In the genomic region with DNA sequence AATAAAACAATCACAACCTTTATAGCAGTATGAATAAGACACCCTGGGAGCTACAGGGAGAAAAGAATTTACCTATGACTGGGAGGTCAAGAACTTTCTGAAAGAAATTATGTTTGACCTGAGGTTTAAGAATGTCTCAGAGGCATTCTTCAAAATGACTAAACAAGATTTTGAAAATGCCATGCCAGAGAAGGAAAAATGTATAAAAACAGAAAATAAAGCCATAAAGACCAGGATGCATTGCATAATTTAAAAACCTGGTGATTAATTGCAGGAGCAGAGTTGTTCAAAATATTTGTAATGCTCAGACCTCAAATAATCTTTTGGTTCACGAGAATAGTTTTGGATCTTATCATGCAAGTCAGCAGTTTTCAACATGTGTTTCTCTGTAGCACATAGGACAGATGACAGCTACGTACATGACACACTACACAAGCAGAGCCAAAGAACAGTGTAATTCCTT, we compare ENCODE assay signal across 1 cellular context.
TF ChIP-seq lines count a peak whose summit lies in the region.

No MANE protein-coding gene starts in this region.

TF ChIP-seq in GM23338, 12 proteins besides CTCF, POLR2A, EP300 and RAD21 (continued from another document):
- TF ChIP-seq, protein P1, sequence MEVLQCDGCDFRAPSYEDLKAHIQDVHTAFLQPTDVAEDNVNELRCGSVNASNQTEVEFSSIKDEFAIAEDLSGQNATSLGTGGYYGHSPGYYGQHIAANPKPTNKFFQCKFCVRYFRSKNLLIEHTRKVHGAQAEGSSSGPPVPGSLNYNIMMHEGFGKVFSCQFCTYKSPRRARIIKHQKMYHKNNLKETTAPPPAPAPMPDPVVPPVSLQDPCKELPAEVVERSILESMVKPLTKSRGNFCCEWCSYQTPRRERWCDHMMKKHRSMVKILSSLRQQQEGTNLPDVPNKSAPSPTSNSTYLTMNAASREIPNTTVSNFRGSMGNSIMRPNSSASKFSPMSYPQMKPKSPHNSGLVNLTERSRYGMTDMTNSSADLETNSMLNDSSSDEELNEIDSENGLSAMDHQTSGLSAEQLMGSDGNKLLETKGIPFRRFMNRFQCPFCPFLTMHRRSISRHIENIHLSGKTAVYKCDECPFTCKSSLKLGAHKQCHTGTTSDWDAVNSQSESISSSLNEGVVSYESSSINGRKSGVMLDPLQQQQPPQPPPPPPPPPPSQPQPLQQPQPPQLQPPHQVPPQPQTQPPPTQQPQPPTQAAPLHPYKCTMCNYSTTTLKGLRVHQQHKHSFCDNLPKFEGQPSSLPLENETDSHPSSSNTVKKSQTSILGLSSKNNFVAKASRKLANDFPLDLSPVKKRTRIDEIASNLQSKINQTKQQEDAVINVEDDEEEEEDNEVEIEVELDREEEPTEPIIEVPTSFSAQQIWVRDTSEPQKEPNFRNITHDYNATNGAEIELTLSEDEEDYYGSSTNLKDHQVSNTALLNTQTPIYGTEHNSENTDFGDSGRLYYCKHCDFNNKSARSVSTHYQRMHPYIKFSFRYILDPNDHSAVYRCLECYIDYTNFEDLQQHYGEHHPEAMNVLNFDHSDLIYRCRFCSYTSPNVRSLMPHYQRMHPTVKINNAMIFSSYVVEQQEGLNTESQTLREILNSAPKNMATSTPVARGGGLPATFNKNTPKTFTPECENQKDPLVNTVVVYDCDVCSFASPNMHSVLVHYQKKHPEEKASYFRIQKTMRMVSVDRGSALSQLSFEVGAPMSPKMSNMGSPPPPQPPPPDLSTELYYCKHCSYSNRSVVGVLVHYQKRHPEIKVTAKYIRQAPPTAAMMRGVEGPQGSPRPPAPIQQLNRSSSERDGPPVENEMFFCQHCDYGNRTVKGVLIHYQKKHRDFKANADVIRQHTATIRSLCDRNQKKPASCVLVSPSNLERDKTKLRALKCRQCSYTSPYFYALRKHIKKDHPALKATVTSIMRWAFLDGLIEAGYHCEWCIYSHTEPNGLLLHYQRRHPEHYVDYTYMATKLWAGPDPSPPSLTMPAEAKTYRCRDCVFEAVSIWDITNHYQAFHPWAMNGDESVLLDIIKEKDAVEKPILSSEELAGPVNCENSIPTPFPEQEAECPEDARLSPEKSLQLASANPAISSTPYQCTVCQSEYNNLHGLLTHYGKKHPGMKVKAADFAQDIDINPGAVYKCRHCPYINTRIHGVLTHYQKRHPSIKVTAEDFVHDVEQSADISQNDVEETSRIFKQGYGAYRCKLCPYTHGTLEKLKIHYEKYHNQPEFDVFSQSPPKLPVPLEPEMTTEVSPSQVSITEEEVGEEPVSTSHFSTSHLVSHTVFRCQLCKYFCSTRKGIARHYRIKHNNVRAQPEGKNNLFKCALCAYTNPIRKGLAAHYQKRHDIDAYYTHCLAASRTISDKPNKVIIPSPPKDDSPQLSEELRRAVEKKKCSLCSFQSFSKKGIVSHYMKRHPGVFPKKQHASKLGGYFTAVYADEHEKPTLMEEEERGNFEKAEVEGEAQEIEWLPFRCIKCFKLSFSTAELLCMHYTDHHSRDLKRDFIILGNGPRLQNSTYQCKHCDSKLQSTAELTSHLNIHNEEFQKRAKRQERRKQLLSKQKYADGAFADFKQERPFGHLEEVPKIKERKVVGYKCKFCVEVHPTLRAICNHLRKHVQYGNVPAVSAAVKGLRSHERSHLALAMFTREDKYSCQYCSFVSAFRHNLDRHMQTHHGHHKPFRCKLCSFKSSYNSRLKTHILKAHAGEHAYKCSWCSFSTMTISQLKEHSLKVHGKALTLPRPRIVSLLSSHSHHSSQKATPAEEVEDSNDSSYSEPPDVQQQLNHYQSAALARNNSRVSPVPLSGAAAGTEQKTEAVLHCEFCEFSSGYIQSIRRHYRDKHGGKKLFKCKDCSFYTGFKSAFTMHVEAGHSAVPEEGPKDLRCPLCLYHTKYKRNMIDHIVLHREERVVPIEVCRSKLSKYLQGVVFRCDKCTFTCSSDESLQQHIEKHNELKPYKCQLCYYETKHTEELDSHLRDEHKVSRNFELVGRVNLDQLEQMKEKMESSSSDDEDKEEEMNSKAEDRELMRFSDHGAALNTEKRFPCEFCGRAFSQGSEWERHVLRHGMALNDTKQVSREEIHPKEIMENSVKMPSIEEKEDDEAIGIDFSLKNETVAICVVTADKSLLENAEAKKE (CRISPR knock-in tag; IDR thresholded peaks at IDR 0.05): no peak
- TF ChIP-seq, protein P2, sequence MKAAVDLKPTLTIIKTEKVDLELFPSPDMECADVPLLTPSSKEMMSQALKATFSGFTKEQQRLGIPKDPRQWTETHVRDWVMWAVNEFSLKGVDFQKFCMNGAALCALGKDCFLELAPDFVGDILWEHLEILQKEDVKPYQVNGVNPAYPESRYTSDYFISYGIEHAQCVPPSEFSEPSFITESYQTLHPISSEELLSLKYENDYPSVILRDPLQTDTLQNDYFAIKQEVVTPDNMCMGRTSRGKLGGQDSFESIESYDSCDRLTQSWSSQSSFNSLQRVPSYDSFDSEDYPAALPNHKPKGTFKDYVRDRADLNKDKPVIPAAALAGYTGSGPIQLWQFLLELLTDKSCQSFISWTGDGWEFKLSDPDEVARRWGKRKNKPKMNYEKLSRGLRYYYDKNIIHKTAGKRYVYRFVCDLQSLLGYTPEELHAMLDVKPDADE (IDR thresholded peaks at IDR 0.05): no peak
- TF ChIP-seq NANOG (IDR thresholded peaks at IDR 0.05; ENCODE audit: borderline replicate concordance): no peak
- no peak for TF ChIP-seq POLR2AphosphoS5 (IDR thresholded peaks at IDR 0.05; ENCODE audit: low read depth)
- no peak for TF ChIP-seq REST (IDR thresholded peaks at IDR 0.05; ENCODE audit: unreplicated experiment)
- TF ChIP-seq ZNF331 (CRISPR knock-in tag; IDR thresholded peaks at IDR 0.05; ENCODE audit: low read depth): no peak
- TF ChIP-seq CREB1 (CRISPR knock-in tag; IDR thresholded peaks at IDR 0.05; ENCODE audit: low read depth): no peak
- no peak for TF ChIP-seq EZH2 (IDR thresholded peaks at IDR 0.05; ENCODE audit: low read depth, unreplicated experiment)
